16 cellular contexts compared by ENCODE assay signal in the genomic region with DNA sequence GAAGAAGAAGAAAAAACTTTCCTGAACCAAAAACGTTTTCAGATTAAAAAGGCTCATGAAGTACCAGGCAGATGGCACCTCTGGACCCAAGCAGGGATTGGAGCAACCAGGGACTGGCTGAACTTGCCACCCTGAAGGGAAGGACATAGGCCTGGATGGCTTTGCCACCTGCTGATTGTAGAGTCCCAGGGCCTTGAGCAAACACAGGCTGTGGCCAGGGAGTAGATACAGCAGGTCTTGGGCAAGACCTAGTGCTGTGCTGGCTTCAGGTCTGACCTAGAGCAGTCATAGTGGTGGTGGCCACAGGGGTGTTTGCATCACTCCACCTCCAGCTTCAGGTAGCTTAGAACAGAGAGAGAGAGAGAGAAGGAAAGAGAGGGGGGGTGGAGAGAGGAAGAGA.
DNase-seq lines count a peak whose midpoint lies in the region; ATAC-seq and TF ChIP-seq lines count a peak whose summit lies in the region.
"Had no signal": no experiment of that assay in that cellular context is flagged by ENCODE, and none has a peak within 500 bp of the region (broad histone marks: within the 10 kb centered on the region; RNA-seq: fewer than 3 reads in every experiment).

No MANE protein-coding gene starts in this region.

- no peak overlapping the region for H3K27ac ChIP-seq in PC-9
- H3K27ac ChIP-seq: 22Rv1, BLaER1 had no signal

- BruUV-seq in PC-9 (replicated peaks; lab: Mats Ljungman, UMichigan), result no TSS peak

- no peaks in the 10 kb centered on the region for H3K4me1 ChIP-seq in PC-9 (replicated peaks; ENCODE audit: insufficient read depth)
- H3K4me1 ChIP-seq: BLaER1, Caco-2 had no signal

- POLR2A ChIA-PET in PC-9 (lab: Charles Lee; ENCODE audit: unreplicated experiment), result no interaction called here

- DNase-seq in DMS53 (lab: John Stamatoyannopoulos, UW) (peak; percentile 32), DMS53 treated with DMSO at 0.1 percent for 48 hours (lab: John Stamatoyannopoulos, UW; ENCODE audit: unreplicated experiment) (no peak), PC-9 (no peak), left lobe of liver (ENCODE audit: low spot score) (peak; percentile 86), NCI-H187 (lab: John Stamatoyannopoulos, UW) (no peak), NCI-H146 treated with DMSO at 0.1 percent for 48 hours (lab: John Stamatoyannopoulos, UW; ENCODE audit: unreplicated experiment) (no peak)
- DNase-seq in stimulated activated CD8-positive, alpha-beta memory T cell treated with anti-CD3 and anti-CD28 coated beads, Interleukin-4, amount 100 ng/mL, for 48 hours, result no peak
- DNase-seq: AML-193; Caco-2; CD8-positive, alpha-beta memory T cell; DMS79; H7 had no signal

- H3K4me2 ChIP-seq in PC-9, result no peak overlapping the region
- H3K4me2 ChIP-seq: BLaER1, GM23338 had no signal

- H3K9me3 Mint-ChIP-seq in stimulated activated memory B cell treated with anti-CD40 and anti-IgM and Interleukin-4, amounts not matched to agents 10 μg/mL and 1 μg/mL and 100 μg/mL, for 72 hours, result peaks cover 13% of the 10 kb centered on the region
- H3K9me3 Mint-ChIP-seq: CD8-positive, alpha-beta memory T cell; GM23338 had no signal

- intact Hi-C loops in PC-9 (cut with micrococcal nuclease; ENCODE audit: unreplicated experiment), result no loop called here

- no peaks in the 10 kb centered on the region for H4K20me1 ChIP-seq in PC-9 (ENCODE audit: insufficient read depth)
- H4K20me1 ChIP-seq: BLaER1 had no signal

- H3K27ac Mint-ChIP-seq in stimulated activated memory B cell treated with anti-CD40 and anti-IgM and Interleukin-4, amounts not matched to agents 10 μg/mL and 1 μg/mL and 100 μg/mL, for 72 hours, result no peak overlapping the region
- H3K27ac Mint-ChIP-seq: GM23338 had no signal

- peak; percentile 99 for ATAC-seq in left lobe of liver
- peak; percentile 27 for ATAC-seq in stimulated activated memory B cell treated with anti-CD40 and anti-IgM and Interleukin-4, amounts not matched to agents 10 μg/mL and 1 μg/mL and 100 μg/mL, for 72 hours
- ATAC-seq: GM23338 had no signal

- no peaks in the 10 kb centered on the region for H3K27me3 Mint-ChIP-seq in stimulated activated memory B cell treated with anti-CD40 and anti-IgM and Interleukin-4, amounts not matched to agents 10 μg/mL and 1 μg/mL and 100 μg/mL, for 72 hours

- H3K79me2 ChIP-seq in PC-9 (ENCODE audit: low read depth), result no peaks in the 10 kb centered on the region

- CTCF ChIA-PET in PC-9 (lab: Charles Lee), result no interaction called here

- peaks cover 5% of the 10 kb centered on the region for H3K4me1 Mint-ChIP-seq in stimulated activated memory B cell treated with anti-CD40 and anti-IgM and Interleukin-4, amounts not matched to agents 10 μg/mL and 1 μg/mL and 100 μg/mL, for 72 hours
- H3K4me1 Mint-ChIP-seq: CD8-positive, alpha-beta memory T cell; GM23338 had no signal

- no peak overlapping the region for H3K4me3 Mint-ChIP-seq in stimulated activated memory B cell treated with anti-CD40 and anti-IgM and Interleukin-4, amounts not matched to agents 10 μg/mL and 1 μg/mL and 100 μg/mL, for 72 hours
- H3K4me3 Mint-ChIP-seq: CD8-positive, alpha-beta memory T cell; GM23338 had no signal

- H3F3A ChIP-seq in PC-9 (ENCODE audit: insufficient read depth, low read depth), result no peaks in the 10 kb centered on the region

- H3K9me3 ChIP-seq in PC-9 (ENCODE audit: insufficient read depth, low read depth), result no peaks in the 10 kb centered on the region

- peak overlapping the region; percentile 3; the same call in 1 of the 2 replicates for H2AFZ ChIP-seq in PC-9
- H2AFZ ChIP-seq: GM23338 had no signal

- H3K36me3 ChIP-seq in PC-9 (ENCODE audit: low read depth), result no peaks in the 10 kb centered on the region
- H3K36me3 ChIP-seq: BLaER1 had no signal

- no peak for TF ChIP-seq CTCF in PC-9 (conservative IDR thresholded peaks at IDR 0.05)

- H3K27me3 ChIP-seq in PC-9 (ENCODE audit: insufficient read depth, low read depth), result no peaks in the 10 kb centered on the region
- H3K27me3 ChIP-seq: BLaER1 had no signal

- no peaks in the 10 kb centered on the region; the same call in 1 of the 2 replicates for H3K9me2 ChIP-seq in PC-9 (ENCODE audit: insufficient read depth)

- no peaks in the 10 kb centered on the region for H3K36me3 Mint-ChIP-seq in stimulated activated memory B cell treated with anti-CD40 and anti-IgM and Interleukin-4, amounts not matched to agents 10 μg/mL and 1 μg/mL and 100 μg/mL, for 72 hours

- H3K4me3 ChIP-seq in PC-9, result no peak overlapping the region
- H3K4me3 ChIP-seq: BLaER1, GM23338 had no signal

Comparison
In these comparisons a context has a peak if more than half of its experiments do, and no peak if none do; other contexts are left out.
1. DNase-seq: peak in DMS53 (single experiment) and left lobe of liver (single experiment); none in DMS53 treated with DMSO at 0.1 percent for 48 hours (single experiment), PC-9 (0 of 2), NCI-H187 (0 of 2), stimulated activated CD8-positive, alpha-beta memory T cell treated with anti-CD3 and anti-CD28 coated beads, Interleukin-4, amount 100 ng/mL, for 48 hours (single experiment) and NCI-H146 treated with DMSO at 0.1 percent for 48 hours (single experiment).